ENCODE assay signal across 9 cellular contexts in genomic region chr1:48236716-48237470, GRCh38. TPM values are rescaled to one million over a fixed set of nuclear protein-coding genes. Genes with fewer than 3 reads are reported as not detected.
DNase-seq lines count a peak whose midpoint lies in the region; TF ChIP-seq lines count a peak whose summit lies in the region.
"Had no signal": no experiment of that assay in that cellular context is flagged by ENCODE, and none has a peak within 500 bp of the region (broad histone marks: within the 10 kb centered on the region; RNA-seq: fewer than 3 reads in every experiment).

No MANE protein-coding gene starts in this region.

- H3K4me1 ChIP-seq in liver (ENCODE audit: control insufficient read depth in 4 of 4, insufficient read depth in 4 of 4, low read length in 3 of 4) = no peaks in the 10 kb centered on the region

- TF ChIP-seq RAD21 in liver (IDR thresholded peaks at IDR 0.05) = peak; percentile 95 to 97

- no peak overlapping the region for H3K27ac ChIP-seq in liver (ENCODE audit: low read depth in 1 of 2, low read length in 2 of 2)

- no peak overlapping the region for H3K4me3 Mint-ChIP-seq in activated CD4-positive, alpha-beta T cell treated with anti-CD3 and anti-CD28 coated beads, Interleukin-2, amount 10 ng/mL, durations not matched to agents 7 days and 5 days
- no peak overlapping the region for H3K4me3 Mint-ChIP-seq in HFFc6
- no peak overlapping the region for H3K4me3 Mint-ChIP-seq in activated naive CD4-positive, alpha-beta T cell treated with anti-CD3 and anti-CD28 coated beads, Interleukin-2, amount 10 ng/mL, durations not matched to agents 7 days and 5 days
- H3K4me3 Mint-ChIP-seq: activated naive CD4-positive, alpha-beta T cell treated with anti-CD3 and anti-CD28 coated beads, Interleukin-2, amount 50 U/mL, for 24 hours had no signal

- H3K4me3 ChIP-seq in choroid plexus epithelial cell (ENCODE audit: low read depth, low read length) (no peak overlapping the region), liver (ENCODE audit: low read depth in 1 of 3, low read length in 3 of 3) (no peak overlapping the region)

- no peaks in the 10 kb centered on the region for H3K27me3 ChIP-seq in liver (ENCODE audit: control insufficient read depth in 4 of 4, insufficient read depth in 4 of 4, low read length in 3 of 4)

- CTCF ChIA-PET in activated CD4-positive, alpha-beta T cell treated with anti-CD3 and anti-CD28 coated beads, Interleukin-2, amount 10 ng/mL, durations not matched to agents 7 days and 5 days (lab: Charles Lee) = no interaction called here
- CTCF ChIA-PET in activated naive CD4-positive, alpha-beta T cell treated with anti-CD3 and anti-CD28 coated beads, Interleukin-2, amount 10 ng/mL, durations not matched to agents 7 days and 5 days (lab: Charles Lee) = interaction anchor here (0.7 to 2.4 kb wide), 10 partner anchors 8 to 240 kb away, joined by 3 to 16 read pairs (median 4); partner anchors contain the start of gene TRABD2B

- H3K27me3 Mint-ChIP-seq in activated CD4-positive, alpha-beta T cell treated with anti-CD3 and anti-CD28 coated beads, Interleukin-2, amount 10 ng/mL, durations not matched to agents 7 days and 5 days = no peaks in the 10 kb centered on the region
- no peaks in the 10 kb centered on the region; the same call in 1 of the 2 replicates for H3K27me3 Mint-ChIP-seq in HFFc6 (ENCODE audit: insufficient read depth)
- peaks cover 14% of the 10 kb centered on the region for H3K27me3 Mint-ChIP-seq in activated naive CD4-positive, alpha-beta T cell treated with anti-CD3 and anti-CD28 coated beads, Interleukin-2, amount 10 ng/mL, durations not matched to agents 7 days and 5 days
- H3K27me3 Mint-ChIP-seq: activated naive CD4-positive, alpha-beta T cell treated with anti-CD3 and anti-CD28 coated beads, Interleukin-2, amount 50 U/mL, for 24 hours had no signal

- DNase-seq in activated CD4-positive, alpha-beta T cell treated with anti-CD3 and anti-CD28 coated beads, Interleukin-2, amount 10 ng/mL, durations not matched to agents 7 days and 5 days = peak; percentile 27
- DNase-seq in activated CD4-positive, alpha-beta T cell treated with anti-CD3 and anti-CD28 coated beads for 48 hours = no peak
- DNase-seq in HFFc6 (no peak), NCI-H345 (lab: John Stamatoyannopoulos, UW) (peak; percentile 8), choroid plexus epithelial cell (ENCODE audit: low read depth) (peak; percentile 80), amygdala (lab: John Stamatoyannopoulos, UW) (no peak)
- DNase-seq in activated naive CD4-positive, alpha-beta T cell treated with anti-CD3 and anti-CD28 coated beads, Interleukin-2, amount 10 ng/mL, durations not matched to agents 7 days and 5 days = no peak

- H3K36me3 ChIP-seq in liver (ENCODE audit: control insufficient read depth in 4 of 4, insufficient read depth in 3 of 4, low read depth in 1 of 4, low read length in 3 of 4) = peaks cover 0 to 61% (median 23%) of the 10 kb centered on the region in 4 donors

- WGBS in liver = 85% methylated on average over 4 of the region's 4 CpGs

- TF ChIP-seq CTCF in HFFc6 (IDR thresholded peaks at IDR 0.05) (peak; percentile 62), choroid plexus epithelial cell (conservative IDR thresholded peaks at IDR 0.05; ENCODE audit: low read depth, low read length) (peak; percentile 74), liver (IDR thresholded peaks at IDR 0.05; ENCODE audit: low read depth, low read length, missing input control) (peak; percentile 79)

- H3K27ac Mint-ChIP-seq in activated CD4-positive, alpha-beta T cell treated with anti-CD3 and anti-CD28 coated beads, Interleukin-2, amount 10 ng/mL, durations not matched to agents 7 days and 5 days = no peak overlapping the region
- H3K27ac Mint-ChIP-seq in HFFc6 = no peak overlapping the region
- no peak overlapping the region for H3K27ac Mint-ChIP-seq in activated naive CD4-positive, alpha-beta T cell treated with anti-CD3 and anti-CD28 coated beads, Interleukin-2, amount 10 ng/mL, durations not matched to agents 7 days and 5 days
- H3K27ac Mint-ChIP-seq: activated naive CD4-positive, alpha-beta T cell treated with anti-CD3 and anti-CD28 coated beads, Interleukin-2, amount 50 U/mL, for 24 hours had no signal

- no peaks in the 10 kb centered on the region for H3K4me1 Mint-ChIP-seq in activated CD4-positive, alpha-beta T cell treated with anti-CD3 and anti-CD28 coated beads, Interleukin-2, amount 10 ng/mL, durations not matched to agents 7 days and 5 days
- H3K4me1 Mint-ChIP-seq in HFFc6 (ENCODE audit: low read depth) = no peaks in the 10 kb centered on the region
- no peaks in the 10 kb centered on the region for H3K4me1 Mint-ChIP-seq in activated naive CD4-positive, alpha-beta T cell treated with anti-CD3 and anti-CD28 coated beads, Interleukin-2, amount 10 ng/mL, durations not matched to agents 7 days and 5 days
- H3K4me1 Mint-ChIP-seq: activated naive CD4-positive, alpha-beta T cell treated with anti-CD3 and anti-CD28 coated beads, Interleukin-2, amount 50 U/mL, for 24 hours had no signal

- POLR2A ChIA-PET in activated CD4-positive, alpha-beta T cell treated with anti-CD3 and anti-CD28 coated beads, Interleukin-2, amount 10 ng/mL, durations not matched to agents 7 days and 5 days (lab: Charles Lee) = no interaction called here

- H3K9ac ChIP-seq in liver (ENCODE audit: low read depth in 1 of 2, low read length in 2 of 2) = no peak overlapping the region

- H3K9me3 ChIP-seq in liver (ENCODE audit: control insufficient read depth in 4 of 4, low read length in 3 of 4) = no peaks in the 10 kb centered on the region

- no peaks in the 10 kb centered on the region for H3K36me3 Mint-ChIP-seq in activated CD4-positive, alpha-beta T cell treated with anti-CD3 and anti-CD28 coated beads, Interleukin-2, amount 10 ng/mL, durations not matched to agents 7 days and 5 days (ENCODE audit: low read depth)
- peaks cover 3% of the 10 kb centered on the region; the same call in 1 of the 2 replicates for H3K36me3 Mint-ChIP-seq in HFFc6 (ENCODE audit: low read depth)
- H3K36me3 Mint-ChIP-seq in activated naive CD4-positive, alpha-beta T cell treated with anti-CD3 and anti-CD28 coated beads, Interleukin-2, amount 10 ng/mL, durations not matched to agents 7 days and 5 days = no peaks in the 10 kb centered on the region
- H3K36me3 Mint-ChIP-seq: activated naive CD4-positive, alpha-beta T cell treated with anti-CD3 and anti-CD28 coated beads, Interleukin-2, amount 50 U/mL, for 24 hours had no signal

- no peaks in the 10 kb centered on the region for H3K9me3 Mint-ChIP-seq in activated CD4-positive, alpha-beta T cell treated with anti-CD3 and anti-CD28 coated beads, Interleukin-2, amount 10 ng/mL, durations not matched to agents 7 days and 5 days
- H3K9me3 Mint-ChIP-seq in HFFc6 = peaks cover 30% of the 10 kb centered on the region
- no peaks in the 10 kb centered on the region for H3K9me3 Mint-ChIP-seq in activated naive CD4-positive, alpha-beta T cell treated with anti-CD3 and anti-CD28 coated beads, Interleukin-2, amount 10 ng/mL, durations not matched to agents 7 days and 5 days
- H3K9me3 Mint-ChIP-seq: activated naive CD4-positive, alpha-beta T cell treated with anti-CD3 and anti-CD28 coated beads, Interleukin-2, amount 50 U/mL, for 24 hours had no signal

TF ChIP-seq in liver, 16 proteins besides CTCF, POLR2A, EP300 and RAD21:
- TF ChIP-seq TAF1 (conservative IDR thresholded peaks at IDR 0.05) = no peak
- no peak for TF ChIP-seq YY1 (IDR thresholded peaks at IDR 0.05)
- TF ChIP-seq SP1 (IDR thresholded peaks at IDR 0.05) = no peak

RNA-seq across cellular contexts. Expression of gene SLC5A9, which starts 14.4 kb away (rescaled TPM):
- not detected for total RNA-seq in activated CD4-positive, alpha-beta T cell treated with anti-CD3 and anti-CD28 coated beads, Interleukin-2, amount 10 ng/mL, durations not matched to agents 7 days and 5 days
- not detected for total RNA-seq in HFFc6 (2021; fragmentation: NEBNext Ultra II Directional; extraction: Animal tissue kit (Norgen Biotek cat#: 25700))
- total RNA-seq in liver = 1 to 10 TPM; 5.7 to 6.5 TPM
- 1 to 10 TPM in 1 of 2 donors, under 1 TPM in 1; 0.78 to 6.3 TPM for polyA plus RNA-seq in liver

Comparison
In these comparisons a context has a peak if more than half of its experiments do, and no peak if none do; other contexts are left out.
1. DNase-seq: peak in activated CD4-positive, alpha-beta T cell treated with anti-CD3 and anti-CD28 coated beads, Interleukin-2, amount 10 ng/mL, durations not matched to agents 7 days and 5 days (single experiment), NCI-H345 (single experiment) and choroid plexus epithelial cell (single experiment); none in activated CD4-positive, alpha-beta T cell treated with anti-CD3 and anti-CD28 coated beads for 48 hours (single experiment), HFFc6 (single experiment), activated naive CD4-positive, alpha-beta T cell treated with anti-CD3 and anti-CD28 coated beads, Interleukin-2, amount 10 ng/mL, durations not matched to agents 7 days and 5 days (single experiment) and amygdala (0 of 56).
2. RNA of gene SLC5A9, which starts 14.4 kb away (total RNA-seq): 5.7 to 6.5 TPM in liver; not detected in activated CD4-positive, alpha-beta T cell treated with anti-CD3 and anti-CD28 coated beads, Interleukin-2, amount 10 ng/mL, durations not matched to agents 7 days and 5 days and not detected in HFFc6; every median in the first group is over 4 times any median in the second.
3. Peak in every context shown above with its lines, with median percentiles within 50 percentile points of each other: CTCF ChIP-seq.